2 cellular contexts compared by ENCODE assay signal in genomic region chr13:60788156-60788829, GRCh38.
A peak's percentile ranks its signal among the peaks of the same experiment; 100 is the strongest.
TF ChIP-seq lines count a peak whose summit lies in the region.

No MANE protein-coding gene starts in this region.

TF ChIP-seq in SK-N-SH treated with all-trans-retinoic acid at 6 μM for 48 hours, 23 proteins besides CTCF, POLR2A, EP300 and RAD21:
- TF ChIP-seq ESRRG (CRISPR knock-in tag; IDR thresholded peaks at IDR 0.05) = no peak
- TF ChIP-seq ISL1 (CRISPR knock-in tag; IDR thresholded peaks at IDR 0.05) = 0 out of 2 replicates have a peak, but pooled peaks have one; percentile 18

TF ChIP-seq in SK-N-SH, 30 proteins besides CTCF, POLR2A, EP300 and RAD21:
- TF ChIP-seq JUND (IDR thresholded peaks at IDR 0.05) (no peak), GABPA (IDR thresholded peaks at IDR 0.05; ENCODE audit: low read depth) (no peak), CHD2 (IDR thresholded peaks at IDR 0.05; ENCODE audit: low read length, partially characterized antibody) (no peak), YY1 (IDR thresholded peaks at IDR 0.05; ENCODE audit: low read depth) (no peak), SIN3A (IDR thresholded peaks at IDR 0.05; ENCODE audit: borderline replicate concordance, low read depth, low read length) (no peak), FOSL2 (IDR thresholded peaks at IDR 0.05; ENCODE audit: borderline replicate concordance, low read depth) (no peak), MXI1 (IDR thresholded peaks at IDR 0.05; ENCODE audit: low read depth, low read length) (no peak), PBX3 (IDR thresholded peaks at IDR 0.05) (no peak), EZH2phosphoT487 (IDR thresholded peaks at IDR 0.05; ENCODE audit: borderline replicate concordance, low read depth) (no peak), TCF12 (IDR thresholded peaks at IDR 0.05) (no peak), FOXM1 (IDR thresholded peaks at IDR 0.05; ENCODE audit: low read depth) (no peak), POLR2AphosphoS5 (IDR thresholded peaks at IDR 0.05; ENCODE audit: low read depth, low read length) (no peak), NFIC (IDR thresholded peaks at IDR 0.05; ENCODE audit: borderline replicate concordance) (no peak)
